ENCODE assay signal across 8 cellular contexts in the genomic region with DNA sequence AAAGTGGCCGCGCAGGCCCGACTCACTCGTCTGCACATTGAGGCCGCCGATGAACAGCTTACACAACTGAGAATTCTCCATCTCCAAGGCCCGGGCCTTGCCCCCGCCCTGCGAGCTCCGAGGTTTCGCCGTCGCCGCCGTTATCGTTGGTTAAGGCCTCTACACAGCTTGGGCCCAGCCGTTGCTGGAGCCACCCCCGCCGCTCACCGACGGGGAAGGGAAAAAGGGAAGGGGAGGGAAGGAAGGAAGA. TPM values are rescaled to one million over a fixed set of nuclear protein-coding genes. Genes with fewer than 3 reads are reported as not detected.
A peak's percentile ranks its signal among the peaks of the same experiment; 100 is the strongest.
DNase-seq lines count a peak whose midpoint lies in the region; ATAC-seq and TF ChIP-seq lines count a peak whose summit lies in the region.

No MANE protein-coding gene starts in this region.

- peak overlapping the region; percentile 99 for H3K9ac ChIP-seq in HUES6 (ENCODE audit: low read length)

- H3K4me1 ChIP-seq in HUES6 (ENCODE audit: control insufficient read depth, insufficient read depth, low read length) (peaks cover 14% of the 10 kb centered on the region), mucosa of descending colon (ENCODE audit: low read depth) (peaks cover 22% of the 10 kb centered on the region)

- TF ChIP-seq CTCF in C4-2B (conservative IDR thresholded peaks at IDR 0.05) (no peak), mucosa of descending colon (IDR thresholded peaks at IDR 0.05) (no peak)

- no peaks in the 10 kb centered on the region for H3K9me3 Mint-ChIP-seq in central memory CD8-positive, alpha-beta T cell

- H3K27me3 ChIP-seq in HUES6 (ENCODE audit: control insufficient read depth, insufficient read depth, low read length), result no peaks in the 10 kb centered on the region

- DNase-seq in central memory CD8-positive, alpha-beta T cell (ENCODE audit: low spot score in 2 of 2), result no peak
- no peak for DNase-seq in mucosa of descending colon
- DNase-seq in activated gamma-delta T cell treated with Interleukin-2 at 50 U/mL for 16 hours, result no peak
- DNase-seq in SIG-M5 (lab: John Stamatoyannopoulos, UW), result no peak
- DNase-seq in glomerular visceral epithelial cell (ENCODE audit: extremely low spot score), result no peak

- H3K36me3 ChIP-seq in HUES6 (ENCODE audit: control insufficient read depth, insufficient read depth, low read length) (peaks cover 24% of the 10 kb centered on the region), mucosa of descending colon (ENCODE audit: low read depth) (no peaks in the 10 kb centered on the region)

- H3K27me3 Mint-ChIP-seq in central memory CD8-positive, alpha-beta T cell, result no peaks in the 10 kb centered on the region

- H3K36me3 Mint-ChIP-seq in central memory CD8-positive, alpha-beta T cell (ENCODE audit: insufficient read depth), result peaks cover 34% of the 10 kb centered on the region

- H3K27ac ChIP-seq in C4-2B, result peak overlapping the region; percentile 96
- H3K27ac ChIP-seq in HUES6 (ENCODE audit: low read depth, low read length), result peak overlapping the region; percentile 100

- ATAC-seq in GM21381 (IDR thresholded peaks at IDR 0.05; ENCODE audit: unreplicated experiment) (peak; percentile 8), mucosa of descending colon (peak; percentile 34)
- peak; percentile 15 for ATAC-seq in central memory CD8-positive, alpha-beta T cell (replicated peaks; ENCODE audit: extremely low read depth, poor library complexity, severe bottlenecking)

- intact Hi-C loops in mucosa of descending colon (cut with DNase I, micrococcal nuclease), result no loop called here

- H3K4me3 Mint-ChIP-seq in central memory CD8-positive, alpha-beta T cell, result peak overlapping the region; percentile 86

- H3K9me3 ChIP-seq in HUES6 (ENCODE audit: control insufficient read depth, insufficient read depth, low read depth, low read length) (no peaks in the 10 kb centered on the region), mucosa of descending colon (no peaks in the 10 kb centered on the region)

- peak overlapping the region; percentile 100 for H3K4me3 ChIP-seq in HUES6 (ENCODE audit: low read depth, low read length)
- peak overlapping the region; percentile 62 for H3K4me3 ChIP-seq in mucosa of descending colon

- H3K4me1 Mint-ChIP-seq in central memory CD8-positive, alpha-beta T cell, result peaks cover 24% of the 10 kb centered on the region

- H3K27ac Mint-ChIP-seq in central memory CD8-positive, alpha-beta T cell (ENCODE audit: low read depth), result peak overlapping the region; percentile 97

RNA-seq across cellular contexts. Expression of gene HNRNPA0, which starts 0.3 kb away (rescaled TPM):
- 10 to 100 TPM; 16.9 to 27.9 (median 24.2) TPM for total RNA-seq in mucosa of descending colon

RNA-seq across cellular contexts. Expression of gene KLHL3, which starts 18.0 kb away (rescaled TPM):
- 1 to 10 TPM; 4.2 to 6.7 (median 5.4) TPM for total RNA-seq in mucosa of descending colon
